13 cellular contexts compared by ENCODE assay signal in genomic region chr13:99987180-99988047, GRCh38. TPM values are rescaled to one million over a fixed set of nuclear protein-coding genes. Genes with fewer than 3 reads are reported as not detected.
DNase-seq lines count a peak whose midpoint lies in the region; ATAC-seq and TF ChIP-seq lines count a peak whose summit lies in the region.
"Had no signal": no experiment of that assay in that cellular context is flagged by ENCODE, and none has a peak within 500 bp of the region (broad histone marks: within the 10 kb centered on the region; RNA-seq: fewer than 3 reads in every experiment).

No MANE protein-coding gene starts in this region.

- ATAC-seq in WTC11 = peak; percentile 3; the same call in 1 of the 2 replicates
- no peak for ATAC-seq in upper lobe of right lung
- no peak for ATAC-seq in Right ventricle myocardium inferior
- ATAC-seq in GM19467 (IDR thresholded peaks at IDR 0.05; ENCODE audit: unreplicated experiment) = no peak
- no peak for ATAC-seq in activated T-helper 17 cell treated with anti-CD3 and anti-CD28 coated beads, Interleukin-2, amount 50 U/mL, for 72 hours (replicated peaks)
- ATAC-seq: heart left ventricle had no signal

- no peak overlapping the region for H3K27ac ChIP-seq in iPS-20b (ENCODE audit: low read length)
- no peak overlapping the region for H3K27ac ChIP-seq in upper lobe of right lung
- H3K27ac ChIP-seq: BLaER1, heart left ventricle had no signal

- H3K27ac Mint-ChIP-seq in activated naive CD4-positive, alpha-beta T cell treated with anti-CD3 and anti-CD28 coated beads, Interleukin-2, amount 50 U/mL, for 24 hours = peak overlapping the region; percentile 72
- peak overlapping the region; percentile 86 for H3K27ac Mint-ChIP-seq in WTC11
- no peak overlapping the region for H3K27ac Mint-ChIP-seq in activated T-helper 17 cell treated with anti-CD3 and anti-CD28 coated beads, Interleukin-2, amount 50 U/mL, for 72 hours

- peaks cover 63% of the 10 kb centered on the region for H3K27me3 Mint-ChIP-seq in activated naive CD4-positive, alpha-beta T cell treated with anti-CD3 and anti-CD28 coated beads, Interleukin-2, amount 50 U/mL, for 24 hours
- peaks cover 56% of the 10 kb centered on the region for H3K27me3 Mint-ChIP-seq in WTC11 (ENCODE audit: low read depth)
- H3K27me3 Mint-ChIP-seq in activated T-helper 17 cell treated with anti-CD3 and anti-CD28 coated beads, Interleukin-2, amount 50 U/mL, for 72 hours = peaks cover 60% of the 10 kb centered on the region

- H3K36me3 Mint-ChIP-seq in activated naive CD4-positive, alpha-beta T cell treated with anti-CD3 and anti-CD28 coated beads, Interleukin-2, amount 50 U/mL, for 24 hours = peaks cover 9% of the 10 kb centered on the region
- peaks cover 39% of the 10 kb centered on the region for H3K36me3 Mint-ChIP-seq in WTC11
- H3K36me3 Mint-ChIP-seq in activated T-helper 17 cell treated with anti-CD3 and anti-CD28 coated beads, Interleukin-2, amount 50 U/mL, for 72 hours (ENCODE audit: low read depth) = peaks cover 27% of the 10 kb centered on the region

- H3K4me1 Mint-ChIP-seq in activated naive CD4-positive, alpha-beta T cell treated with anti-CD3 and anti-CD28 coated beads, Interleukin-2, amount 50 U/mL, for 24 hours = peaks cover 22% of the 10 kb centered on the region
- H3K4me1 Mint-ChIP-seq in WTC11 = peaks cover 59% of the 10 kb centered on the region
- peaks cover 5% of the 10 kb centered on the region for H3K4me1 Mint-ChIP-seq in activated T-helper 17 cell treated with anti-CD3 and anti-CD28 coated beads, Interleukin-2, amount 50 U/mL, for 72 hours

- CTCF ChIA-PET in WTC11 (lab: Charles Lee) = interaction anchor here (0.5 to 1.7 kb wide), 10 partner anchors 9 to 586 kb away, joined by 3 to 10 read pairs (median 5); no protein-coding TSS in a partner anchor

- no peak for DNase-seq in activated naive CD4-positive, alpha-beta T cell treated with anti-CD3 and anti-CD28 coated beads, Interleukin-2, amount 50 U/mL, for 16 hours
- peak; percentile 44 for DNase-seq in WTC11 (ENCODE audit: low spot score)
- DNase-seq in upper lobe of right lung = peak; percentile 39
- DNase-seq in Right ventricle myocardium inferior (ENCODE audit: missing footprints) = no peak
- DNase-seq: heart left ventricle, Kasumi-1 had no signal

- peaks cover 37% of the 10 kb centered on the region; the same call in 1 of the 2 replicates for H3K4me1 ChIP-seq in iPS-20b (ENCODE audit: insufficient read depth, low read length)
- H3K4me1 ChIP-seq in upper lobe of right lung = no peaks in the 10 kb centered on the region

- TF ChIP-seq CTCF in WTC11 (IDR thresholded peaks at IDR 0.05) = no peak
- TF ChIP-seq CTCF in upper lobe of right lung (IDR thresholded peaks at IDR 0.05) = no peak

- H3K36me3 ChIP-seq in iPS-20b (ENCODE audit: insufficient read depth, low read depth, low read length) (peaks cover 46% of the 10 kb centered on the region), upper lobe of right lung (no peaks in the 10 kb centered on the region)
- H3K36me3 ChIP-seq: BLaER1, heart left ventricle had no signal

- H3K4me3 ChIP-seq in iPS-20b (ENCODE audit: low read length) (peak overlapping the region; percentile 63), upper lobe of right lung (no peak overlapping the region)
- H3K4me3 ChIP-seq: BLaER1 had no signal

- H3K4me3 Mint-ChIP-seq in activated naive CD4-positive, alpha-beta T cell treated with anti-CD3 and anti-CD28 coated beads, Interleukin-2, amount 50 U/mL, for 24 hours = no peak overlapping the region
- peak overlapping the region; percentile 77 for H3K4me3 Mint-ChIP-seq in WTC11
- H3K4me3 Mint-ChIP-seq in activated T-helper 17 cell treated with anti-CD3 and anti-CD28 coated beads, Interleukin-2, amount 50 U/mL, for 72 hours = no peak overlapping the region

- intact Hi-C loops in upper lobe of right lung (cut with DNase I) (no loop called here), Right ventricle myocardium inferior (cut with DNase I) (no loop called here)

- H3K9ac ChIP-seq in iPS-20b (ENCODE audit: low read depth, low read length) = peak overlapping the region; percentile 65
- H3K9ac ChIP-seq: BLaER1 had no signal

- peaks cover 90% of the 10 kb centered on the region for H3K27me3 ChIP-seq in iPS-20b (ENCODE audit: insufficient read depth, low read length)
- peaks cover 97% of the 10 kb centered on the region for H3K27me3 ChIP-seq in upper lobe of right lung

- H3K9me3 ChIP-seq in iPS-20b (ENCODE audit: insufficient read depth, low read depth, low read length) (no peaks in the 10 kb centered on the region; the same call in 1 of the 2 replicates), upper lobe of right lung (no peaks in the 10 kb centered on the region)

- POLR2A ChIA-PET in WTC11 (lab: Charles Lee) = interaction anchor here (1.2 to 3.1 kb wide), 5 partner anchors 7 to 101 kb away, joined by 3 to 23 read pairs (median 10); partner anchors contain the start of genes PCCA and ZIC2

- H3K9me3 Mint-ChIP-seq in activated naive CD4-positive, alpha-beta T cell treated with anti-CD3 and anti-CD28 coated beads, Interleukin-2, amount 50 U/mL, for 24 hours = peaks cover 12% of the 10 kb centered on the region
- H3K9me3 Mint-ChIP-seq in WTC11 = no peaks in the 10 kb centered on the region
- H3K9me3 Mint-ChIP-seq in activated T-helper 17 cell treated with anti-CD3 and anti-CD28 coated beads, Interleukin-2, amount 50 U/mL, for 72 hours = no peaks in the 10 kb centered on the region

TF ChIP-seq in WTC11, 78 proteins besides CTCF, POLR2A, EP300 and RAD21 (continues in another document):
- no peak for TF ChIP-seq NR1H2 (CRISPR knock-in tag; IDR thresholded peaks at IDR 0.05)
- TF ChIP-seq EMX1 (CRISPR knock-in tag; IDR thresholded peaks at IDR 0.05) = 0 out of 2 replicates have a peak, but pooled peaks have one; percentile 43
- TF ChIP-seq ESRRA (CRISPR knock-in tag; IDR thresholded peaks at IDR 0.05; ENCODE audit: borderline replicate concordance) = 0 out of 2 replicates have a peak, but pooled peaks have one; percentile 69
- no peak for TF ChIP-seq TCF7 (CRISPR knock-in tag; IDR thresholded peaks at IDR 0.05; ENCODE audit: low read depth)
- TF ChIP-seq SMAD4 (CRISPR knock-in tag; IDR thresholded peaks at IDR 0.05) = no peak
- 0 out of 2 replicates have a peak, but pooled peaks have one; percentile 49 for TF ChIP-seq FOXK1 (CRISPR knock-in tag; IDR thresholded peaks at IDR 0.05)
- TF ChIP-seq RELA (CRISPR knock-in tag; IDR thresholded peaks at IDR 0.05; ENCODE audit: borderline replicate concordance) = no peak
- TF ChIP-seq ZMAT4 (CRISPR knock-in tag; IDR thresholded peaks at IDR 0.05) = 0 out of 2 replicates have a peak, but pooled peaks have one; percentile 15
- TF ChIP-seq ZNF425 (CRISPR knock-in tag; conservative IDR thresholded peaks at IDR 0.05) = no peak
- no peak for TF ChIP-seq CDX4 (CRISPR knock-in tag; IDR thresholded peaks at IDR 0.05; ENCODE audit: borderline replicate concordance)
- TF ChIP-seq KAT7 (CRISPR knock-in tag; IDR thresholded peaks at IDR 0.05; ENCODE audit: borderline replicate concordance) = no peak
- TF ChIP-seq PREB (CRISPR knock-in tag; IDR thresholded peaks at IDR 0.05; ENCODE audit: borderline replicate concordance) = no peak
- no peak for TF ChIP-seq GTF2I (CRISPR knock-in tag; conservative IDR thresholded peaks at IDR 0.05)

RNA-seq across cellular contexts. Expression of gene ZIC2, which starts 5.8 kb away (rescaled TPM):
- 344 to 379 TPM (median 376 TPM) in 3 replicates for total RNA-seq in WTC11 (2021)
- total RNA-seq in upper lobe of right lung = not detected
- not detected for total RNA-seq in Right ventricle myocardium inferior
- under 1 TPM in 1 of 2 donors, not detected in 1; 0.84 TPM for total RNA-seq in activated T-helper 17 cell treated with anti-CD3 and anti-CD28 coated beads, Interleukin-2, amount 50 U/mL, for 72 hours
- total RNA-seq: heart left ventricle, mesenteric fat pad, renal cortical epithelial cell had no signal

RNA-seq across cellular contexts. Expression of gene ZIC5, which starts 15.8 kb away (rescaled TPM):
- total RNA-seq in WTC11 (2021) = 46.4 to 51.6 TPM (median 51.1 TPM) in 3 replicates
- total RNA-seq in upper lobe of right lung = not detected
- total RNA-seq in Right ventricle myocardium inferior = not detected
- under 1 TPM in 1 of 2 donors, not detected in 1; 0.04 TPM for total RNA-seq in activated T-helper 17 cell treated with anti-CD3 and anti-CD28 coated beads, Interleukin-2, amount 50 U/mL, for 72 hours
- total RNA-seq: heart left ventricle, mesenteric fat pad, renal cortical epithelial cell had no signal

Comparison
In these comparisons a context has a peak if more than half of its experiments do, and no peak if none do; other contexts are left out.
1. DNase-seq: peak in WTC11 (single experiment) and upper lobe of right lung (single experiment); none in activated naive CD4-positive, alpha-beta T cell treated with anti-CD3 and anti-CD28 coated beads, Interleukin-2, amount 50 U/mL, for 16 hours (single experiment) and Right ventricle myocardium inferior (single experiment).
2. RNA of gene ZIC2, which starts 5.8 kb away (total RNA-seq): 344 to 379 TPM in WTC11; 0.84 TPM in activated T-helper 17 cell treated with anti-CD3 and anti-CD28 coated beads, Interleukin-2, amount 50 U/mL, for 72 hours, not detected in upper lobe of right lung (single experiment) and not detected in Right ventricle myocardium inferior (single experiment); every median in the first group is over 100 times any median in the second.
3. RNA of gene ZIC5, which starts 15.8 kb away (total RNA-seq): 46.4 to 51.6 TPM in WTC11; 0.04 TPM in activated T-helper 17 cell treated with anti-CD3 and anti-CD28 coated beads, Interleukin-2, amount 50 U/mL, for 72 hours, not detected in upper lobe of right lung (single experiment) and not detected in Right ventricle myocardium inferior (single experiment); every median in the first group is over 10 times any median in the second.